Comparison of ENCODE assay signal across 21 cellular contexts in the genomic region with DNA sequence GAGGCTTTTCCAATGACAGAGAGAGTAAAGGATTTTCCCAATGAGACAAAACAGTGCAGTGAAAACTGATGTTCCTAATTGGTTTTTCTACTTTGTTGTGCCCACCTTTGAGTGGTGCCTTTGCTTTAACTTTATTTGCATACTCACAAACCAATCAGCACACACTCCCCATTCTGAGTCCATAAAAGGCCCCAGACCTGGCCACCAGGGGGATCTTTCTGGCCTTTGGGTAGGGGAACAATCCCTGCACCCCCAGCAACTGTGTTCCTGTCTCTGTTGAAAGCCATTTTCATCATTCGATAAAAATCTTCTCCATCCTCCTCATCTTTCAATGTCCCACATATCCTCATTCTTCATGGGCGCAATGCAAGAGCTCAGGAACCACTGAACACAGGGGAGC.
"Had no signal": no experiment of that assay in that cellular context is flagged by ENCODE, and none has a peak within 500 bp of the region (broad histone marks: within the 10 kb centered on the region; RNA-seq: fewer than 3 reads in every experiment).

No MANE protein-coding gene starts in this region.

- H3K4me2 ChIP-seq: hepatocyte had no signal

- H3K4me3 ChIP-seq: hepatocyte, psoas muscle, right lobe of liver, spleen, tibial artery, upper lobe of left lung, uterus had no signal

- ATAC-seq: foreskin keratinocyte; naive thymus-derived CD4-positive, alpha-beta T cell; psoas muscle; right lobe of liver; stimulated activated memory B cell treated with anti-CD40 and anti-IgM and Interleukin-4, amounts not matched to agents 10 μg/mL and 1 μg/mL and 100 μg/mL, for 72 hours had no signal

- H3K27ac ChIP-seq: foreskin keratinocyte, hepatocyte, neutrophil, psoas muscle, right lobe of liver, spleen, tibial artery, upper lobe of left lung, uterus had no signal

- H3K79me2 ChIP-seq: hepatocyte had no signal

- H3K4me1 ChIP-seq: foreskin keratinocyte, psoas muscle, right lobe of liver, spleen, tibial artery, upper lobe of left lung, uterus had no signal

- H3K27me3 ChIP-seq: foreskin keratinocyte, right lobe of liver, tibial artery, upper lobe of left lung, uterus had no signal

- H3K4me3 Mint-ChIP-seq: dendritic cell treated with granulocyte-macrophage colony-stimulating factor and Interleukin-4, amounts not matched to agents 40 ng/mL and 50 ng/mL, for 4 days; naive thymus-derived CD4-positive, alpha-beta T cell; nephron progenitor cell; stimulated activated memory B cell treated with anti-CD40 and anti-IgM and Interleukin-4, amounts not matched to agents 10 μg/mL and 1 μg/mL and 100 μg/mL, for 72 hours; stimulated activated naive CD8-positive, alpha-beta T cell treated with anti-CD3 and anti-CD28 coated beads, Interleukin-15, Interleukin-2, amounts not matched to agents 100 ng/mL and 50 ng/mL, for 24 hours had no signal

- H3K4me1 Mint-ChIP-seq: naive thymus-derived CD4-positive, alpha-beta T cell; nephron progenitor cell; stimulated activated memory B cell treated with anti-CD40 and anti-IgM and Interleukin-4, amounts not matched to agents 10 μg/mL and 1 μg/mL and 100 μg/mL, for 72 hours had no signal

- H3K9me3 ChIP-seq: neutrophil, psoas muscle, right lobe of liver, spleen, tibial artery, upper lobe of left lung, uterus had no signal

- H3K36me3 ChIP-seq: neutrophil, right lobe of liver, spleen, tibial artery, upper lobe of left lung, uterus had no signal

- H2AFZ ChIP-seq: hepatocyte had no signal

- DNase-seq: erythroblast; foreskin keratinocyte; head of caudate nucleus; kidney glomerular epithelial cell; naive thymus-derived CD4-positive, alpha-beta T cell; nephron progenitor cell; psoas muscle; retina; right lobe of liver; spleen; stimulated activated CD4-positive, alpha-beta T cell treated with anti-CD3 and anti-CD28 coated beads, Interleukin-15, amount 100 ng/mL, for 24 hours; stimulated activated CD4-positive, alpha-beta T cell treated with anti-CD3 and anti-CD28 coated beads, Interleukin-1b, Interleukin-23, amount 100 ng/mL, for 48 hours; stimulated activated CD4-positive, alpha-beta T cell treated with anti-CD3 and anti-CD28 coated beads, Interleukin-4, amount 100 ng/mL, for 24 hours; tibial artery; upper lobe of left lung; uterus had no signal

- H3K36me3 Mint-ChIP-seq: stimulated activated memory B cell treated with anti-CD40 and anti-IgM and Interleukin-4, amounts not matched to agents 10 μg/mL and 1 μg/mL and 100 μg/mL, for 72 hours had no signal

- H3K27ac Mint-ChIP-seq: dendritic cell treated with granulocyte-macrophage colony-stimulating factor and Interleukin-4, amounts not matched to agents 40 ng/mL and 50 ng/mL, for 4 days; naive thymus-derived CD4-positive, alpha-beta T cell; nephron progenitor cell; stimulated activated memory B cell treated with anti-CD40 and anti-IgM and Interleukin-4, amounts not matched to agents 10 μg/mL and 1 μg/mL and 100 μg/mL, for 72 hours; stimulated activated naive CD8-positive, alpha-beta T cell treated with anti-CD3 and anti-CD28 coated beads, Interleukin-15, Interleukin-2, amounts not matched to agents 100 ng/mL and 50 ng/mL, for 24 hours had no signal

- H3K9me3 Mint-ChIP-seq: dendritic cell treated with granulocyte-macrophage colony-stimulating factor and Interleukin-4, amounts not matched to agents 40 ng/mL and 50 ng/mL, for 4 days; stimulated activated memory B cell treated with anti-CD40 and anti-IgM and Interleukin-4, amounts not matched to agents 10 μg/mL and 1 μg/mL and 100 μg/mL, for 72 hours; stimulated activated naive CD8-positive, alpha-beta T cell treated with anti-CD3 and anti-CD28 coated beads, Interleukin-15, Interleukin-2, amounts not matched to agents 100 ng/mL and 50 ng/mL, for 24 hours had no signal
